21 cellular contexts compared by ENCODE assay signal in the genomic region with DNA sequence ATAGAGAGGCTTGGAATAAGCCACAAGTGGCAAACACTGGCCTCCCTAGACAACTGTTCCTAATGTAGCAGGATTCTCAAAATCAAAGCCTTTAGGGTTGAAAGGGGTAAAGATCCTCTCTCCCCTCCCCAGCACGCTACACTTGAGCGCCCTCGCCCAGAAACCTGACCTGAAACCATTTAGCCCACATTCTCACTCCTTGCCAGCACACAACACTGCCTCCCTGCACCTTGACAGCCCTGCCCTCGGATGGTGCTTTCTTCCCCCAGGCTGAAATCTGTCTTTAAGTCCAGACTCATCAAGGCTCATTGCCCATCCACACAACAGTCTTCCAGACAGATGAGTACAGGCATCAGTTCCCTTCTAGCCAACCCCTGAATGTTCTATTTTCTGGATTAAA. TPM values are rescaled to one million over a fixed set of nuclear protein-coding genes. Genes with fewer than 3 reads are reported as not detected.
DNase-seq lines count a peak whose midpoint lies in the region; ATAC-seq and TF ChIP-seq lines count a peak whose summit lies in the region.
"Had no signal": no experiment of that assay in that cellular context is flagged by ENCODE, and none has a peak within 500 bp of the region (broad histone marks: within the 10 kb centered on the region; RNA-seq: fewer than 3 reads in every experiment).

No MANE protein-coding gene starts in this region.

- DNase-seq in esophagus muscularis mucosa (ENCODE audit: extremely low spot score) = peak; percentile 64
- no peak for DNase-seq in CD8-positive, alpha-beta T cell
- DNase-seq in activated CD4-positive, alpha-beta T cell treated with anti-CD3 and anti-CD28 coated beads for 36 hours = no peak
- DNase-seq: CD8-positive, alpha-beta memory T cell; DMS53; EL; GOT3; NCI-H1092 treated with DMSO at 0.1 percent for 48 hours; NCI-H146; NCI-H2029 treated with DMSO at 0.1 percent for 48 hours; NCI-H446 treated with DMSO at 0.1 percent for 48 hours; NK-92 treated with Interleukin-12 subunit alpha and Interleukin-12 subunit beta, amount 100 ng/mL, for 24 hours; SW 1271 had no signal

- peak; percentile 54 for ATAC-seq in GM18502 (IDR thresholded peaks at IDR 0.05; ENCODE audit: poor library complexity, unreplicated experiment)
- ATAC-seq in GM19397 (IDR thresholded peaks at IDR 0.05; ENCODE audit: unreplicated experiment) = peak; percentile 53
- peak; percentile 47 for ATAC-seq in HG02759 (IDR thresholded peaks at IDR 0.05; ENCODE audit: unreplicated experiment)
- no peak for ATAC-seq in HG03442 (IDR thresholded peaks at IDR 0.05; ENCODE audit: unreplicated experiment)
- no peak for ATAC-seq in CD8-positive, alpha-beta T cell
- ATAC-seq in activated CD4-positive, alpha-beta T cell treated with anti-CD3 and anti-CD28 coated beads for 36 hours = no peak
- no peak for ATAC-seq in GM19452 (IDR thresholded peaks at IDR 0.05; ENCODE audit: unreplicated experiment)
- ATAC-seq: HCT116, K562, Right ventricle myocardium inferior had no signal

- H3K4me3 ChIP-seq in esophagus muscularis mucosa = no peak overlapping the region
- no peak overlapping the region for H3K4me3 ChIP-seq in CD8-positive, alpha-beta T cell (ENCODE audit: low read depth, low read length)
- H3K4me3 ChIP-seq: K562 had no signal

- 89% methylated on average over 4 of the region's 4 CpGs for WGBS in esophagus muscularis mucosa

- POLR2A ChIA-PET in CD8-positive, alpha-beta T cell (lab: Charles Lee) = no interaction called here
- POLR2A ChIA-PET in activated CD4-positive, alpha-beta T cell treated with anti-CD3 and anti-CD28 coated beads for 36 hours (lab: Charles Lee) = no interaction called here

- H3K27me3 Mint-ChIP-seq in CD8-positive, alpha-beta T cell (ENCODE audit: low read depth) = no peaks in the 10 kb centered on the region
- H3K27me3 Mint-ChIP-seq in activated CD4-positive, alpha-beta T cell treated with anti-CD3 and anti-CD28 coated beads for 36 hours = no peaks in the 10 kb centered on the region

- CTCF ChIA-PET in CD8-positive, alpha-beta T cell (lab: Charles Lee) = no interaction called here
- CTCF ChIA-PET in activated CD4-positive, alpha-beta T cell treated with anti-CD3 and anti-CD28 coated beads for 36 hours (lab: Charles Lee) = no interaction called here

- no peaks in the 10 kb centered on the region for H3K4me1 ChIP-seq in esophagus muscularis mucosa
- no peaks in the 10 kb centered on the region for H3K4me1 ChIP-seq in CD8-positive, alpha-beta T cell (ENCODE audit: insufficient read depth, low read length)

- H3K36me3 ChIP-seq in esophagus muscularis mucosa = no peaks in the 10 kb centered on the region
- no peaks in the 10 kb centered on the region for H3K36me3 ChIP-seq in CD8-positive, alpha-beta T cell (ENCODE audit: insufficient read depth, low read length)

- H3K4me1 Mint-ChIP-seq in CD8-positive, alpha-beta T cell (ENCODE audit: low read depth) = no peaks in the 10 kb centered on the region
- H3K4me1 Mint-ChIP-seq in activated CD4-positive, alpha-beta T cell treated with anti-CD3 and anti-CD28 coated beads for 36 hours = no peaks in the 10 kb centered on the region
- H3K4me1 Mint-ChIP-seq: CD8-positive, alpha-beta memory T cell had no signal

- TF ChIP-seq POLR2A in esophagus muscularis mucosa (IDR thresholded peaks at IDR 0.05; ENCODE audit: low read depth) = no peak

- H3K27ac ChIP-seq in esophagus muscularis mucosa (replicated peaks in 1 of 4) = no peak overlapping the region
- H3K27ac ChIP-seq in CD8-positive, alpha-beta T cell (ENCODE audit: low read depth, low read length) = no peak overlapping the region

- H3K9me3 ChIP-seq in esophagus muscularis mucosa = no peaks in the 10 kb centered on the region
- no peaks in the 10 kb centered on the region for H3K9me3 ChIP-seq in CD8-positive, alpha-beta T cell (ENCODE audit: low read length)

- no peak for TF ChIP-seq EP300 in esophagus muscularis mucosa (IDR thresholded peaks at IDR 0.05)

- intact Hi-C loops in esophagus muscularis mucosa (cut with DNase I) = no loop called here
- intact Hi-C loops in CD8-positive, alpha-beta T cell (cut with DNase I, micrococcal nuclease) = no loop called here
- intact Hi-C loops in activated CD4-positive, alpha-beta T cell treated with anti-CD3 and anti-CD28 coated beads for 36 hours (cut with DNase I, micrococcal nuclease) = no loop called here

- no peak overlapping the region for H3K4me3 Mint-ChIP-seq in CD8-positive, alpha-beta T cell
- H3K4me3 Mint-ChIP-seq in activated CD4-positive, alpha-beta T cell treated with anti-CD3 and anti-CD28 coated beads for 36 hours = no peak overlapping the region
- H3K4me3 Mint-ChIP-seq: CD8-positive, alpha-beta memory T cell had no signal

- no peaks in the 10 kb centered on the region for H3K27me3 ChIP-seq in esophagus muscularis mucosa
- H3K27me3 ChIP-seq in CD8-positive, alpha-beta T cell (ENCODE audit: insufficient read depth, low read length) = no peaks in the 10 kb centered on the region

- H3K36me3 Mint-ChIP-seq in CD8-positive, alpha-beta T cell = no peaks in the 10 kb centered on the region
- H3K36me3 Mint-ChIP-seq in activated CD4-positive, alpha-beta T cell treated with anti-CD3 and anti-CD28 coated beads for 36 hours (ENCODE audit: low read depth) = no peaks in the 10 kb centered on the region

- peaks cover 2% of the 10 kb centered on the region for H3K9me3 Mint-ChIP-seq in CD8-positive, alpha-beta T cell
- no peaks in the 10 kb centered on the region for H3K9me3 Mint-ChIP-seq in activated CD4-positive, alpha-beta T cell treated with anti-CD3 and anti-CD28 coated beads for 36 hours (ENCODE audit: low read depth)

- no peak overlapping the region for H3K27ac Mint-ChIP-seq in CD8-positive, alpha-beta T cell
- no peak overlapping the region for H3K27ac Mint-ChIP-seq in activated CD4-positive, alpha-beta T cell treated with anti-CD3 and anti-CD28 coated beads for 36 hours
- H3K27ac Mint-ChIP-seq: CD8-positive, alpha-beta memory T cell had no signal

- no peak for TF ChIP-seq CTCF in esophagus muscularis mucosa (IDR thresholded peaks at IDR 0.05)
- TF ChIP-seq CTCF in CD8-positive, alpha-beta T cell (IDR thresholded peaks at IDR 0.05) = no peak

RNA-seq across cellular contexts. Expression of a gene that starts 26.5 kb away (rescaled TPM):
- total RNA-seq in esophagus muscularis mucosa = 10 to 100 TPM; 22.9 to 40.3 (median 27.0) TPM
- total RNA-seq in CD8-positive, alpha-beta T cell = 100 to 1,000 TPM; 127 to 129 TPM
- 10 to 100 TPM; 74.7 to 85.0 TPM for total RNA-seq in activated CD4-positive, alpha-beta T cell treated with anti-CD3 and anti-CD28 coated beads for 36 hours

RNA-seq across cellular contexts. Expression of a gene that starts 26.7 kb away (rescaled TPM):
- under 1 TPM; under 0.01 to 0.58 (median 0.40) TPM for total RNA-seq in esophagus muscularis mucosa
- total RNA-seq in CD8-positive, alpha-beta T cell = under 1 TPM in 1 of 2 experiments, not detected in 1; 0.14 TPM
- total RNA-seq in activated CD4-positive, alpha-beta T cell treated with anti-CD3 and anti-CD28 coated beads for 36 hours = 1 to 10 TPM; 1.5 to 1.8 TPM

Comparison
In these comparisons a context has a peak if more than half of its experiments do, and no peak if none do; other contexts are left out.
1. ATAC-seq: peak in GM18502 (single experiment), GM19397 (single experiment) and HG02759 (single experiment); none in HG03442 (single experiment), CD8-positive, alpha-beta T cell (single experiment), activated CD4-positive, alpha-beta T cell treated with anti-CD3 and anti-CD28 coated beads for 36 hours (single experiment) and GM19452 (single experiment).